ENCODE assay signal across 1 cellular context in genomic region chr4:25795091-25795490, GRCh38.
TF ChIP-seq lines count a peak whose summit lies in the region.

No MANE protein-coding gene starts in this region.

TF ChIP-seq in IMR-90, 13 proteins besides CTCF, POLR2A, EP300 and RAD21 (continued from another document):
- TF ChIP-seq RCOR1 (IDR thresholded peaks at IDR 0.05; ENCODE audit: insufficient replicate concordance, low read length): no peak
